27 cellular contexts compared by ENCODE assay signal in genomic region chr3:80682235-80682634, GRCh38.
"Had no signal": no experiment of that assay in that cellular context is flagged by ENCODE, and none has a peak within 500 bp of the region (broad histone marks: within the 10 kb centered on the region; RNA-seq: fewer than 3 reads in every experiment).

No MANE protein-coding gene starts in this region.

- H3K4me1 ChIP-seq: stomach, suprapubic skin, testis, thyroid gland, tibial artery, tibial nerve, transverse colon, upper lobe of left lung, upper lobe of right lung, uterus, vagina had no signal

- H3K36me3 ChIP-seq: stomach, suprapubic skin, thoracic aorta, thyroid gland, tibial artery, tibial nerve, transverse colon, upper lobe of left lung, upper lobe of right lung, uterus, vagina had no signal

- FAIRE-seq: urothelium cell line had no signal

- H3K27ac ChIP-seq: stomach, suprapubic skin, testis, thoracic aorta, thyroid gland, tibial artery, tibial nerve, transverse colon, upper lobe of left lung, upper lobe of right lung, uterus, vagina had no signal

- H3K27me3 ChIP-seq: stomach, suprapubic skin, testis, thyroid gland, tibial artery, tibial nerve, transverse colon, upper lobe of left lung, upper lobe of right lung, uterus, vagina had no signal

- H3K9me3 ChIP-seq: stomach, suprapubic skin, testis, thoracic aorta, thyroid gland, tibial artery, transverse colon, upper lobe of left lung, upper lobe of right lung, uterus, vagina had no signal

- H3K4me3 ChIP-seq: stomach, suprapubic skin, testis, thoracic aorta, thyroid gland, tibial artery, tibial nerve, transverse colon, upper lobe of left lung, upper lobe of right lung, uterus, vagina had no signal

- DNase-seq: stimulated activated CD4-positive, alpha-beta T cell treated with anti-CD3 and anti-CD28 coated beads, Interleukin-2, amount 100 ng/mL, for 48 hours; stimulated activated CD4-positive, alpha-beta T cell treated with anti-CD3 and anti-CD28 coated beads, Interleukin-4, amount 100 ng/mL, for 1 hour; stimulated activated CD4-positive, alpha-beta T cell treated with anti-CD3 and anti-CD28 coated beads, Interleukin-4, amount 100 ng/mL, for 24 hours; stimulated activated CD4-positive, alpha-beta T cell treated with anti-CD3 and anti-CD28 coated beads, Interleukin-4, amount 100 ng/mL, for 4 hours; stimulated activated CD8-positive, alpha-beta memory T cell treated with anti-CD3 and anti-CD28 coated beads, Interleukin-4, amount 100 ng/mL, for 48 hours; stimulated activated naive B cell treated with anti-CD40 and anti-IgM and Interleukin-4, amounts not matched to agents 10 μg/mL and 1 μg/mL and 100 μg/mL, for 72 hours; stimulated activated naive CD4-positive, alpha-beta T cell; stimulated activated naive CD4-positive, alpha-beta T cell treated with Interleukin-2 at 50 U/mL for 16 hours; stimulated activated naive CD8-positive, alpha-beta T cell treated with anti-CD3 and anti-CD28 coated beads, Interleukin-15, amount 100 ng/mL, for 72 hours; stimulated activated naive CD8-positive, alpha-beta T cell treated with anti-CD3 and anti-CD28 coated beads, Interleukin-15, Interleukin-2, amounts not matched to agents 100 U/mL and 50 U/mL, for 24 hours; stomach; substantia nigra; testis; thyroid gland; tibial artery; transverse colon; trophoblast cell; upper lobe of left lung; upper lobe of right lung; uterus had no signal

- ATAC-seq: stimulated activated effector memory CD8-positive, alpha-beta T cell treated with anti-CD3 and anti-CD28 coated beads, Interleukin-12 subunit alpha, Interleukin-12 subunit beta, amount 100 ng/mL, for 72 hours; stimulated activated memory B cell treated with anti-CD40 and anti-IgM and Interleukin-4, amounts not matched to agents 10 μg/mL and 1 μg/mL and 100 μg/mL, for 72 hours; stimulated activated naive B cell treated with anti-CD40 and anti-IgM and Interleukin-4, amounts not matched to agents 10 μg/mL and 1 μg/mL and 100 μg/mL, for 72 hours; stimulated activated naive CD8-positive, alpha-beta T cell treated with anti-CD3 and anti-CD28 coated beads, Interleukin-15, amount 100 ng/mL, for 72 hours; stimulated activated naive CD8-positive, alpha-beta T cell treated with anti-CD3 and anti-CD28 coated beads, Interleukin-15, Interleukin-2, amounts not matched to agents 100 U/mL and 50 U/mL, for 24 hours; upper lobe of right lung had no signal
